15 cellular contexts compared by ENCODE assay signal in the genomic region with DNA sequence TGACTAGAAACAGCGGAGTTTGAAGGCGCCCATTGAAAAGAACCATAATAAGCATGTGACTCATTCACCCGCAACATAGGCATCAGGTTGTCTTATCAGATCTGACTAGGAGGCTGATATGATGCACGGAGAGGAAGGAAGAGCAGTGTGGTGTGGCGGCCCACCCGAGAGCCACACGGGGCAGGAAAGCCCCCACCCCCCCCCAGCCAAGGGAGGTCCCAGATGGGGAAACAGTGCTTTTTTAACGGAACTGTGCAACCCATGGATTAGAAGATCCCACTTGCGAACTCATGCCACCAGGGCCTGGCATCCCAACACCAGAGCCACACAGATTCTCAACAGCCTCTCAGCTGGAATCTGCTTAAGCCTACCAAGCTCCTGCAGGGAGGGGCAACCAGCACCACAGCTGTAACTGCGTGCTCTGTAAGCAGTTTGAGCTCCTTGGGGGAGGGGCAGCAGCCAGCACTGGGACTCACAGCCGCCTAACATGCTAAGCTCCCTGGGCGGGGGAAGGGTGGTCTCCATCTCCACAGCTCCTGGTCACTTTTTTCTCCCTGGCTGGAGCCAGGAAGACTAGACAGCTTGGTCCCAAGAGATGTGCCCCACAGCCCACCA.
DNase-seq lines count a peak whose midpoint lies in the region; ATAC-seq and TF ChIP-seq lines count a peak whose summit lies in the region.
"Had no signal": no experiment of that assay in that cellular context is flagged by ENCODE, and none has a peak within 500 bp of the region (broad histone marks: within the 10 kb centered on the region; RNA-seq: fewer than 3 reads in every experiment).

No MANE protein-coding gene starts in this region.

- H3K4me3 ChIP-seq in spleen: no peak overlapping the region
- H3K4me3 ChIP-seq: PC-9 had no signal

- no peak for TF ChIP-seq POLR2A in spleen (IDR thresholded peaks at IDR 0.05)

- H3K4me1 ChIP-seq in spleen: no peaks in the 10 kb centered on the region

- DNase-seq in A172 (ENCODE audit: low spot score) (peak; percentile 90), HT1080 (ENCODE audit: low read depth) (peak; percentile 68), iPS DF 19.7 (ENCODE audit: low read depth, low spot score) (peak; percentile 20), NCI-H345 treated with DMSO at 0.1 percent for 48 hours (lab: John Stamatoyannopoulos, UW; ENCODE audit: unreplicated experiment) (no peak), spleen (no peak)
- DNase-seq: activated CD8-positive, alpha-beta T cell treated with anti-CD3 and anti-CD28 coated beads for 36 hours; CD4-positive, alpha-beta T cell; EL; foreskin fibroblast; NCI-H2029; NCI-H510A treated with DMSO at 0.1 percent for 48 hours; PC-9 had no signal

- H3K36me3 ChIP-seq in spleen: no peaks in the 10 kb centered on the region

- peak; percentile 83 for ATAC-seq in SK-N-SH treated with all-trans-retinoic acid at 6 μM for 48 hours
- ATAC-seq in GM21717 (IDR thresholded peaks at IDR 0.05; ENCODE audit: unreplicated experiment): no peak
- ATAC-seq in GM18502 (IDR thresholded peaks at IDR 0.05; ENCODE audit: poor library complexity, unreplicated experiment): no peak
- ATAC-seq: activated CD8-positive, alpha-beta T cell treated with anti-CD3 and anti-CD28 coated beads for 36 hours had no signal

- no peak overlapping the region for H3K27ac ChIP-seq in spleen
- H3K27ac ChIP-seq: PC-9 had no signal

- intact Hi-C loops in spleen (cut with DNase I; ENCODE audit: low total_unique reads): no loop called here

- 70 to 94% (median 84%) methylated on average over 11 to 12 of the region's 12 CpGs for WGBS in spleen, 5 donors

- H3K27me3 ChIP-seq in spleen (replicated peaks in 1 of 7): no peaks in the 10 kb centered on the region

- peaks cover 0 to 19% (median 0%) of the 10 kb centered on the region in 8 donors for H3K9me3 ChIP-seq in spleen

- no peak for TF ChIP-seq CTCF in spleen (IDR thresholded peaks at IDR 0.05 in 8 of 11, conservative IDR thresholded peaks at IDR 0.05 in 3 of 11)

TF ChIP-seq in SK-N-SH treated with all-trans-retinoic acid at 6 μM for 48 hours, 23 proteins besides CTCF, POLR2A, EP300 and RAD21:
- TF ChIP-seq, protein P1, sequence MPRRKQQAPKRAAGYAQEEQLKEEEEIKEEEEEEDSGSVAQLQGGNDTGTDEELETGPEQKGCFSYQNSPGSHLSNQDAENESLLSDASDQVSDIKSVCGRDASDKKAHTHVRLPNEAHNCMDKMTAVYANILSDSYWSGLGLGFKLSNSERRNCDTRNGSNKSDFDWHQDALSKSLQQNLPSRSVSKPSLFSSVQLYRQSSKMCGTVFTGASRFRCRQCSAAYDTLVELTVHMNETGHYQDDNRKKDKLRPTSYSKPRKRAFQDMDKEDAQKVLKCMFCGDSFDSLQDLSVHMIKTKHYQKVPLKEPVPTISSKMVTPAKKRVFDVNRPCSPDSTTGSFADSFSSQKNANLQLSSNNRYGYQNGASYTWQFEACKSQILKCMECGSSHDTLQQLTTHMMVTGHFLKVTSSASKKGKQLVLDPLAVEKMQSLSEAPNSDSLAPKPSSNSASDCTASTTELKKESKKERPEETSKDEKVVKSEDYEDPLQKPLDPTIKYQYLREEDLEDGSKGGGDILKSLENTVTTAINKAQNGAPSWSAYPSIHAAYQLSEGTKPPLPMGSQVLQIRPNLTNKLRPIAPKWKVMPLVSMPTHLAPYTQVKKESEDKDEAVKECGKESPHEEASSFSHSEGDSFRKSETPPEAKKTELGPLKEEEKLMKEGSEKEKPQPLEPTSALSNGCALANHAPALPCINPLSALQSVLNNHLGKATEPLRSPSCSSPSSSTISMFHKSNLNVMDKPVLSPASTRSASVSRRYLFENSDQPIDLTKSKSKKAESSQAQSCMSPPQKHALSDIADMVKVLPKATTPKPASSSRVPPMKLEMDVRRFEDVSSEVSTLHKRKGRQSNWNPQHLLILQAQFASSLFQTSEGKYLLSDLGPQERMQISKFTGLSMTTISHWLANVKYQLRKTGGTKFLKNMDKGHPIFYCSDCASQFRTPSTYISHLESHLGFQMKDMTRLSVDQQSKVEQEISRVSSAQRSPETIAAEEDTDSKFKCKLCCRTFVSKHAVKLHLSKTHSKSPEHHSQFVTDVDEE (CRISPR knock-in tag; IDR thresholded peaks at IDR 0.05): no peak
- TF ChIP-seq TOX (CRISPR knock-in tag; IDR thresholded peaks at IDR 0.05; ENCODE audit: borderline replicate concordance): no peak
- TF ChIP-seq ZFP3 (CRISPR knock-in tag; IDR thresholded peaks at IDR 0.05): no peak
- TF ChIP-seq BACH2 (CRISPR knock-in tag; IDR thresholded peaks at IDR 0.05; ENCODE audit: borderline replicate concordance): no peak
- TF ChIP-seq, protein P2, sequence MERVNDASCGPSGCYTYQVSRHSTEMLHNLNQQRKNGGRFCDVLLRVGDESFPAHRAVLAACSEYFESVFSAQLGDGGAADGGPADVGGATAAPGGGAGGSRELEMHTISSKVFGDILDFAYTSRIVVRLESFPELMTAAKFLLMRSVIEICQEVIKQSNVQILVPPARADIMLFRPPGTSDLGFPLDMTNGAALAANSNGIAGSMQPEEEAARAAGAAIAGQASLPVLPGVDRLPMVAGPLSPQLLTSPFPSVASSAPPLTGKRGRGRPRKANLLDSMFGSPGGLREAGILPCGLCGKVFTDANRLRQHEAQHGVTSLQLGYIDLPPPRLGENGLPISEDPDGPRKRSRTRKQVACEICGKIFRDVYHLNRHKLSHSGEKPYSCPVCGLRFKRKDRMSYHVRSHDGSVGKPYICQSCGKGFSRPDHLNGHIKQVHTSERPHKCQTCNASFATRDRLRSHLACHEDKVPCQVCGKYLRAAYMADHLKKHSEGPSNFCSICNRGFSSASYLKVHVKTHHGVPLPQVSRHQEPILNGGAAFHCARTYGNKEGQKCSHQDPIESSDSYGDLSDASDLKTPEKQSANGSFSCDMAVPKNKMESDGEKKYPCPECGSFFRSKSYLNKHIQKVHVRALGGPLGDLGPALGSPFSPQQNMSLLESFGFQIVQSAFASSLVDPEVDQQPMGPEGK (CRISPR knock-in tag; IDR thresholded peaks at IDR 0.05; ENCODE audit: borderline replicate concordance): no peak
- no peak for TF ChIP-seq ZNF70 (CRISPR knock-in tag; IDR thresholded peaks at IDR 0.05)
- TF ChIP-seq OSR1 (CRISPR knock-in tag; IDR thresholded peaks at IDR 0.05): no peak
- no peak for TF ChIP-seq PPARA (CRISPR knock-in tag; IDR thresholded peaks at IDR 0.05; ENCODE audit: borderline replicate concordance)
- TF ChIP-seq ZC3H10 (CRISPR knock-in tag; IDR thresholded peaks at IDR 0.05): no peak
- no peak for TF ChIP-seq ARNTL (CRISPR knock-in tag; IDR thresholded peaks at IDR 0.05; ENCODE audit: borderline replicate concordance, low read depth)

Comparison
In these comparisons a context has a peak if more than half of its experiments do, and no peak if none do; other contexts are left out.
1. DNase-seq: peak in A172 (single experiment), HT1080 (single experiment) and iPS DF 19.7 (single experiment); none in NCI-H345 treated with DMSO at 0.1 percent for 48 hours (single experiment) and spleen (single experiment).